9 cellular contexts compared by ENCODE assay signal in genomic region chr7:1571261-1571650, GRCh38. TPM values are rescaled to one million over a fixed set of nuclear protein-coding genes. Genes with fewer than 3 reads are reported as not detected.
DNase-seq lines count a peak whose midpoint lies in the region; ATAC-seq and TF ChIP-seq lines count a peak whose summit lies in the region.
"Had no signal": no experiment of that assay in that cellular context is flagged by ENCODE, and none has a peak within 500 bp of the region (broad histone marks: within the 10 kb centered on the region; RNA-seq: fewer than 3 reads in every experiment).

No MANE protein-coding gene starts in this region.

- no peaks in the 10 kb centered on the region for H3K9me3 Mint-ChIP-seq in T-cell
- H3K9me3 Mint-ChIP-seq in stimulated activated naive B cell treated with anti-CD40 and anti-IgM and Interleukin-4, amounts not matched to agents 10 μg/mL and 1 μg/mL and 100 μg/mL, for 72 hours, result no peaks in the 10 kb centered on the region

- DNase-seq in NOMO-1 (lab: John Stamatoyannopoulos, UW; ENCODE audit: unreplicated experiment in 2 of 2), result peak; percentile 13 to 19
- no peak for DNase-seq in NOMO-1 treated with DMSO at 0.1 percent for 48 hours (lab: John Stamatoyannopoulos, UW; ENCODE audit: unreplicated experiment)
- DNase-seq in T-cell, result no peak
- DNase-seq in fibroblast of villous mesenchyme (ENCODE audit: low read depth), result peak; percentile 84
- DNase-seq in stimulated activated naive B cell treated with anti-CD40 and anti-IgM and Interleukin-4, amounts not matched to agents 10 μg/mL and 1 μg/mL and 100 μg/mL, for 72 hours, result no peak
- no peak for DNase-seq in NCI-H2196 treated with DMSO at 0.1 percent for 48 hours (lab: John Stamatoyannopoulos, UW; ENCODE audit: unreplicated experiment)
- no peak for DNase-seq in kidney glomerular epithelial cell (lab: John Stamatoyannopoulos, UW)
- DNase-seq: NCI-H510A had no signal

- CTCF ChIA-PET in T-cell (lab: Charles Lee), result no interaction called here

- POLR2A ChIA-PET in T-cell (lab: Charles Lee), result no interaction called here

- peak overlapping the region; percentile 83 to 87 (median 87) for H3K4me3 Mint-ChIP-seq in T-cell
- H3K4me3 Mint-ChIP-seq in stimulated activated naive B cell treated with anti-CD40 and anti-IgM and Interleukin-4, amounts not matched to agents 10 μg/mL and 1 μg/mL and 100 μg/mL, for 72 hours, result peak overlapping the region; percentile 85 to 86

- TF ChIP-seq CTCF in fibroblast of villous mesenchyme (IDR thresholded peaks at IDR 0.05; ENCODE audit: insufficient read depth, low read depth, low read length), result no peak

- peak overlapping the region; percentile 94 for H3K4me3 ChIP-seq in fibroblast of villous mesenchyme (ENCODE audit: low read depth, low read length)

- no peak for ATAC-seq in T-cell (replicated peaks in 1 of 4)
- ATAC-seq in stimulated activated naive B cell treated with anti-CD40 and anti-IgM and Interleukin-4, amounts not matched to agents 10 μg/mL and 1 μg/mL and 100 μg/mL, for 72 hours (replicated peaks), result no peak
- no peak for ATAC-seq in HG03565 (IDR thresholded peaks at IDR 0.05; ENCODE audit: unreplicated experiment)

- H3K4me1 Mint-ChIP-seq in T-cell, result peaks cover 29 to 38% (median 32%) of the 10 kb centered on the region in 3 donors
- peaks cover 36 to 57% of the 10 kb centered on the region in 2 donors for H3K4me1 Mint-ChIP-seq in stimulated activated naive B cell treated with anti-CD40 and anti-IgM and Interleukin-4, amounts not matched to agents 10 μg/mL and 1 μg/mL and 100 μg/mL, for 72 hours

- H3K27ac Mint-ChIP-seq in T-cell, result peak overlapping the region; percentile 89 to 91
- H3K27ac Mint-ChIP-seq in stimulated activated naive B cell treated with anti-CD40 and anti-IgM and Interleukin-4, amounts not matched to agents 10 μg/mL and 1 μg/mL and 100 μg/mL, for 72 hours, result peak overlapping the region; percentile 91

- H3K27me3 Mint-ChIP-seq in T-cell, result no peaks in the 10 kb centered on the region
- H3K27me3 Mint-ChIP-seq in stimulated activated naive B cell treated with anti-CD40 and anti-IgM and Interleukin-4, amounts not matched to agents 10 μg/mL and 1 μg/mL and 100 μg/mL, for 72 hours, result no peaks in the 10 kb centered on the region

- peaks cover 7% of the 10 kb centered on the region for H3K36me3 Mint-ChIP-seq in T-cell
- H3K36me3 Mint-ChIP-seq in stimulated activated naive B cell treated with anti-CD40 and anti-IgM and Interleukin-4, amounts not matched to agents 10 μg/mL and 1 μg/mL and 100 μg/mL, for 72 hours, result peaks cover 19 to 37% of the 10 kb centered on the region in 2 donors

RNA-seq across cellular contexts. Expression of gene PSMG3, which starts 1.4 kb away (rescaled TPM):
- total RNA-seq in T-cell (10 to 100 TPM; 17.6 to 28.5 (median 20.6) TPM), fibroblast of villous mesenchyme (24.6 and 30.9 TPM in 2 replicates)

RNA-seq across cellular contexts. Expression of gene TMEM184A, which starts 15.3 kb away (rescaled TPM):
- under 1 TPM in 3 of 5 donors, not detected in 2; 0.18 to 0.38 (median 0.33) TPM for total RNA-seq in T-cell
- total RNA-seq in fibroblast of villous mesenchyme, result 0.64 and 0.86 TPM in 2 replicates

RNA-seq across cellular contexts. Expression of gene MAFK, which starts 40.8 kb away (rescaled TPM):
- total RNA-seq in T-cell (10 to 100 TPM; 52.0 to 80.1 (median 73.8) TPM), fibroblast of villous mesenchyme (21.6 and 26.4 TPM in 2 replicates)

Comparison
In these comparisons a context has a peak if more than half of its experiments do, and no peak if none do; other contexts are left out.
1. DNase-seq: peak in NOMO-1 (2 of 2) and fibroblast of villous mesenchyme (single experiment); none in NOMO-1 treated with DMSO at 0.1 percent for 48 hours (single experiment), T-cell (0 of 34), stimulated activated naive B cell treated with anti-CD40 and anti-IgM and Interleukin-4, amounts not matched to agents 10 μg/mL and 1 μg/mL and 100 μg/mL, for 72 hours (single experiment), NCI-H2196 treated with DMSO at 0.1 percent for 48 hours (single experiment) and kidney glomerular epithelial cell (single experiment).